1 cellular context compared by ENCODE assay signal in the genomic region with DNA sequence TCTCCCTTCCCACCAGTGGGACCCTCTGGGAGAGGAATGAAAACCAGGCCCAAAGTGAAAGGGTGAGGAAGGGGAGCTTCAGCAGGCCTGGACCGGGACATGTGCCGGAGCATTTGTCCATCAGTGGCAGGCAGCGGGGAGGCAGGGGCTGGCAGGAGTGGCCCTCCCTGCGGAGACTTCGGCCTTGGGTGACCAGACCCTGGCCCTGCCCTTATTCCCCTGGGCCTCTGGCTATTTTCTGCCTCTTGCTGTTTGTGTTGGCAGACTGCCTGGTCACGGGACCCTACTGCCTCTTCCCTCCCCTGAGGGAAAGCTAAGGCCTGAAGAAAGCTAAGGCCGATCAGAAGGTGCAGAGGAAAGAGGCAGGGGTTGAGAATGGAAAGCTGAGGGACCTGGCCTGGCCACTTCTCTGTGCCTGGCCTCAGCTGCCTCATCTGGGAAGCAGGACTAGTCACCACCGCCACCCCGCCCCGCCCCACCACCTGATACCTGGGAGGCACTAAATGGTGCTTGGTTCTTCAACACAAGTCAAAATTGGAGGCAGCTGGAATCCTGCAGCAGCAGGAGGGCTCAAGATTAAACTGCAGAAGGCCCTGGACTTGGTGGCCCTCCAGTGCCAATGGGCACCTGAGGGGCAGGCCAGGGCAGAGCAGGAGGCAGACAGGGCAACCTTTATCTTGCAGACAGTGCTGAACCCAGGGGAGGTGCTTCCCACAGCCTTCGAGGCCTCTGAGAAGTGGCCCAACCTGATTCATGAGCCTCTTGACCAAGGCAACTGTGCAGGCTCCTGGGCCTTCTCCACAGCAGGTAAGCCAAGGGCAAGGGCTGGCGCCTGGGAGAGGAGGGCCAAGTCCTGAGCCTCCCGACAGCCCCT.
A peak's percentile ranks its signal among the peaks of the same experiment; 100 is the strongest.
TF ChIP-seq lines count a peak whose summit lies in the region.

No MANE protein-coding gene starts in this region.

TF ChIP-seq in HepG2, 621 proteins besides CTCF, POLR2A, EP300 and RAD21 (continued from another document and continues in another):
- TF ChIP-seq, protein P1, sequence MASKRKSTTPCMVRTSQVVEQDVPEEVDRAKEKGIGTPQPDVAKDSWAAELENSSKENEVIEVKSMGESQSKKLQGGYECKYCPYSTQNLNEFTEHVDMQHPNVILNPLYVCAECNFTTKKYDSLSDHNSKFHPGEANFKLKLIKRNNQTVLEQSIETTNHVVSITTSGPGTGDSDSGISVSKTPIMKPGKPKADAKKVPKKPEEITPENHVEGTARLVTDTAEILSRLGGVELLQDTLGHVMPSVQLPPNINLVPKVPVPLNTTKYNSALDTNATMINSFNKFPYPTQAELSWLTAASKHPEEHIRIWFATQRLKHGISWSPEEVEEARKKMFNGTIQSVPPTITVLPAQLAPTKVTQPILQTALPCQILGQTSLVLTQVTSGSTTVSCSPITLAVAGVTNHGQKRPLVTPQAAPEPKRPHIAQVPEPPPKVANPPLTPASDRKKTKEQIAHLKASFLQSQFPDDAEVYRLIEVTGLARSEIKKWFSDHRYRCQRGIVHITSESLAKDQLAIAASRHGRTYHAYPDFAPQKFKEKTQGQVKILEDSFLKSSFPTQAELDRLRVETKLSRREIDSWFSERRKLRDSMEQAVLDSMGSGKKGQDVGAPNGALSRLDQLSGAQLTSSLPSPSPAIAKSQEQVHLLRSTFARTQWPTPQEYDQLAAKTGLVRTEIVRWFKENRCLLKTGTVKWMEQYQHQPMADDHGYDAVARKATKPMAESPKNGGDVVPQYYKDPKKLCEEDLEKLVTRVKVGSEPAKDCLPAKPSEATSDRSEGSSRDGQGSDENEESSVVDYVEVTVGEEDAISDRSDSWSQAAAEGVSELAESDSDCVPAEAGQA (IDR thresholded peaks at IDR 0.05; ENCODE audit: low read depth), result no peak
- TF ChIP-seq, protein P1 (CRISPR knock-in tag; IDR thresholded peaks at IDR 0.05; ENCODE audit: borderline replicate concordance), result no peak
- TF ChIP-seq, protein P2, sequence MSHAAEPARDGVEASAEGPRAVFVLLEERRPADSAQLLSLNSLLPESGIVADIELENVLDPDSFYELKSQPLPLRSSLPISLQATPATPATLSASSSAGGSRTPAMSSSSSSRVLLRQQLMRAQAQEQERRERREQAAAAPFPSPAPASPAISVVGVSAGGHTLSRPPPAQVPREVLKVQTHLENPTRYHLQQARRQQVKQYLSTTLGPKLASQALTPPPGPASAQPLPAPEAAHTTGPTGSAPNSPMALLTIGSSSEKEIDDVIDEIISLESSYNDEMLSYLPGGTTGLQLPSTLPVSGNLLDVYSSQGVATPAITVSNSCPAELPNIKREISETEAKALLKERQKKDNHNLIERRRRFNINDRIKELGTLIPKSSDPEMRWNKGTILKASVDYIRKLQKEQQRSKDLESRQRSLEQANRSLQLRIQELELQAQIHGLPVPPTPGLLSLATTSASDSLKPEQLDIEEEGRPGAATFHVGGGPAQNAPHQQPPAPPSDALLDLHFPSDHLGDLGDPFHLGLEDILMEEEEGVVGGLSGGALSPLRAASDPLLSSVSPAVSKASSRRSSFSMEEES (CRISPR knock-in tag; IDR thresholded peaks at IDR 0.05), result peak; percentile 89
- TF ChIP-seq, protein P3, sequence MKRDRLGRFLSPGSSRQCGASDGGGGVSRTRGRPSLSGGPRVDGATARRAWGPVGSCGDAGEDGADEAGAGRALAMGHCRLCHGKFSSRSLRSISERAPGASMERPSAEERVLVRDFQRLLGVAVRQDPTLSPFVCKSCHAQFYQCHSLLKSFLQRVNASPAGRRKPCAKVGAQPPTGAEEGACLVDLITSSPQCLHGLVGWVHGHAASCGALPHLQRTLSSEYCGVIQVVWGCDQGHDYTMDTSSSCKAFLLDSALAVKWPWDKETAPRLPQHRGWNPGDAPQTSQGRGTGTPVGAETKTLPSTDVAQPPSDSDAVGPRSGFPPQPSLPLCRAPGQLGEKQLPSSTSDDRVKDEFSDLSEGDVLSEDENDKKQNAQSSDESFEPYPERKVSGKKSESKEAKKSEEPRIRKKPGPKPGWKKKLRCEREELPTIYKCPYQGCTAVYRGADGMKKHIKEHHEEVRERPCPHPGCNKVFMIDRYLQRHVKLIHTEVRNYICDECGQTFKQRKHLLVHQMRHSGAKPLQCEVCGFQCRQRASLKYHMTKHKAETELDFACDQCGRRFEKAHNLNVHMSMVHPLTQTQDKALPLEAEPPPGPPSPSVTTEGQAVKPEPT (CRISPR knock-in tag; IDR thresholded peaks at IDR 0.05; ENCODE audit: low read depth), result no peak
- TF ChIP-seq JDP2 (CRISPR knock-in tag; IDR thresholded peaks at IDR 0.05; ENCODE audit: borderline replicate concordance) (no peak), ESRRA (CRISPR knock-in tag; IDR thresholded peaks at IDR 0.05; ENCODE audit: low read depth) (no peak), RBM22 (optimal IDR thresholded peaks at IDR 0.05; ENCODE audit: low read length) (no peak), CENPT (CRISPR knock-in tag; IDR thresholded peaks at IDR 0.05; ENCODE audit: low read depth) (no peak), IKZF4 (CRISPR knock-in tag; IDR thresholded peaks at IDR 0.05; ENCODE audit: borderline replicate concordance, low read depth, not compliant biosample characterization) (no peak), HDAC2 (CRISPR knock-in tag; IDR thresholded peaks at IDR 0.05) (0 out of 2 replicates have a peak, but pooled peaks have one; percentile 39), NCOA1 (CRISPR knock-in tag; IDR thresholded peaks at IDR 0.05) (no peak), ZNF737 (CRISPR knock-in tag; IDR thresholded peaks at IDR 0.05; ENCODE audit: borderline replicate concordance) (no peak), SETDB1 (CRISPR knock-in tag; IDR thresholded peaks at IDR 0.05; ENCODE audit: borderline replicate concordance) (no peak), NFATC3 (CRISPR knock-in tag; IDR thresholded peaks at IDR 0.05) (no peak), GFI1 (CRISPR knock-in tag; IDR thresholded peaks at IDR 0.05; ENCODE audit: borderline replicate concordance) (no peak), STAG1 (CRISPR knock-in tag; IDR thresholded peaks at IDR 0.05) (no peak), SIX1 (CRISPR knock-in tag; IDR thresholded peaks at IDR 0.05; ENCODE audit: borderline replicate concordance) (no peak), ZNF441 (CRISPR knock-in tag; IDR thresholded peaks at IDR 0.05; ENCODE audit: borderline replicate concordance) (no peak), FOXK2 (IDR thresholded peaks at IDR 0.05) (no peak), HNRNPL (IDR thresholded peaks at IDR 0.05; ENCODE audit: low read depth, low read length) (no peak)
- TF ChIP-seq, protein P4, sequence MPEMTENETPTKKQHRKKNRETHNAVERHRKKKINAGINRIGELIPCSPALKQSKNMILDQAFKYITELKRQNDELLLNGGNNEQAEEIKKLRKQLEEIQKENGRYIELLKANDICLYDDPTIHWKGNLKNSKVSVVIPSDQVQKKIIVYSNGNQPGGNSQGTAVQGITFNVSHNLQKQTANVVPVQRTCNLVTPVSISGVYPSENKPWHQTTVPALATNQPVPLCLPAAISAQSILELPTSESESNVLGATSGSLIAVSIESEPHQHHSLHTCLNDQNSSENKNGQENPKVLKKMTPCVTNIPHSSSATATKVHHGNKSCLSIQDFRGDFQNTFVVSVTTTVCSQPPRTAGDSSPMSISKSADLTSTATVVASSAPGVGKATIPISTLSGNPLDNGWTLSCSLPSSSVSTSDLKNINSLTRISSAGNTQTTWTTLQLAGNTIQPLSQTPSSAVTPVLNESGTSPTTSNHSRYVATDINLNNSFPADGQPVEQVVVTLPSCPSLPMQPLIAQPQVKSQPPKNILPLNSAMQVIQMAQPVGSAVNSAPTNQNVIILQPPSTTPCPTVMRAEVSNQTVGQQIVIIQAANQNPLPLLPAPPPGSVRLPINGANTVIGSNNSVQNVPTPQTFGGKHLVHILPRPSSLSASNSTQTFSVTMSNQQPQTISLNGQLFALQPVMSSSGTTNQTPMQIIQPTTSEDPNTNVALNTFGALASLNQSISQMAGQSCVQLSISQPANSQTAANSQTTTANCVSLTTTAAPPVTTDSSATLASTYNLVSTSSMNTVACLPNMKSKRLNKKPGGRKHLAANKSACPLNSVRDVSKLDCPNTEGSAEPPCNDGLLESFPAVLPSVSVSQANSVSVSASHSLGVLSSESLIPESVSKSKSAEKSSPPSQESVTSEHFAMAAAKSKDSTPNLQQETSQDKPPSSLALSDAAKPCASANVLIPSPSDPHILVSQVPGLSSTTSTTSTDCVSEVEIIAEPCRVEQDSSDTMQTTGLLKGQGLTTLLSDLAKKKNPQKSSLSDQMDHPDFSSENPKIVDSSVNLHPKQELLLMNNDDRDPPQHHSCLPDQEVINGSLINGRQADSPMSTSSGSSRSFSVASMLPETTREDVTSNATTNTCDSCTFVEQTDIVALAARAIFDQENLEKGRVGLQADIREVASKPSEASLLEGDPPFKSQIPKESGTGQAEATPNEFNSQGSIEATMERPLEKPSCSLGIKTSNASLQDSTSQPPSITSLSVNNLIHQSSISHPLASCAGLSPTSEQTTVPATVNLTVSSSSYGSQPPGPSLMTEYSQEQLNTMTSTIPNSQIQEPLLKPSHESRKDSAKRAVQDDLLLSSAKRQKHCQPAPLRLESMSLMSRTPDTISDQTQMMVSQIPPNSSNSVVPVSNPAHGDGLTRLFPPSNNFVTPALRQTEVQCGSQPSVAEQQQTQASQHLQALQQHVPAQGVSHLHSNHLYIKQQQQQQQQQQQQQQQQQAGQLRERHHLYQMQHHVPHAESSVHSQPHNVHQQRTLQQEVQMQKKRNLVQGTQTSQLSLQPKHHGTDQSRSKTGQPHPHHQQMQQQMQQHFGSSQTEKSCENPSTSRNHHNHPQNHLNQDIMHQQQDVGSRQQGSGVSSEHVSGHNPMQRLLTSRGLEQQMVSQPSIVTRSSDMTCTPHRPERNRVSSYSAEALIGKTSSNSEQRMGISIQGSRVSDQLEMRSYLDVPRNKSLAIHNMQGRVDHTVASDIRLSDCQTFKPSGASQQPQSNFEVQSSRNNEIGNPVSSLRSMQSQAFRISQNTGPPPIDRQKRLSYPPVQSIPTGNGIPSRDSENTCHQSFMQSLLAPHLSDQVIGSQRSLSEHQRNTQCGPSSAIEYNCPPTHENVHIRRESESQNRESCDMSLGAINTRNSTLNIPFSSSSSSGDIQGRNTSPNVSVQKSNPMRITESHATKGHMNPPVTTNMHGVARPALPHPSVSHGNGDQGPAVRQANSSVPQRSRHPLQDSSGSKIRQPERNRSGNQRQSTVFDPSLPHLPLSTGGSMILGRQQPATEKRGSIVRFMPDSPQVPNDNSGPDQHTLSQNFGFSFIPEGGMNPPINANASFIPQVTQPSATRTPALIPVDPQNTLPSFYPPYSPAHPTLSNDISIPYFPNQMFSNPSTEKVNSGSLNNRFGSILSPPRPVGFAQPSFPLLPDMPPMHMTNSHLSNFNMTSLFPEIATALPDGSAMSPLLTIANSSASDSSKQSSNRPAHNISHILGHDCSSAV (CRISPR knock-in tag; IDR thresholded peaks at IDR 0.05; ENCODE audit: borderline replicate concordance), result no peak
- TF ChIP-seq, protein P5, sequence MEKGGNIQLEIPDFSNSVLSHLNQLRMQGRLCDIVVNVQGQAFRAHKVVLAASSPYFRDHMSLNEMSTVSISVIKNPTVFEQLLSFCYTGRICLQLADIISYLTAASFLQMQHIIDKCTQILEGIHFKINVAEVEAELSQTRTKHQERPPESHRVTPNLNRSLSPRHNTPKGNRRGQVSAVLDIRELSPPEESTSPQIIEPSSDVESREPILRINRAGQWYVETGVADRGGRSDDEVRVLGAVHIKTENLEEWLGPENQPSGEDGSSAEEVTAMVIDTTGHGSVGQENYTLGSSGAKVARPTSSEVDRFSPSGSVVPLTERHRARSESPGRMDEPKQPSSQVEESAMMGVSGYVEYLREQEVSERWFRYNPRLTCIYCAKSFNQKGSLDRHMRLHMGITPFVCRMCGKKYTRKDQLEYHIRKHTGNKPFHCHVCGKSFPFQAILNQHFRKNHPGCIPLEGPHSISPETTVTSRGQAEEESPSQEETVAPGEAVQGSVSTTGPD (CRISPR knock-in tag; IDR thresholded peaks at IDR 0.05), result no peak
- TF ChIP-seq, protein P6, sequence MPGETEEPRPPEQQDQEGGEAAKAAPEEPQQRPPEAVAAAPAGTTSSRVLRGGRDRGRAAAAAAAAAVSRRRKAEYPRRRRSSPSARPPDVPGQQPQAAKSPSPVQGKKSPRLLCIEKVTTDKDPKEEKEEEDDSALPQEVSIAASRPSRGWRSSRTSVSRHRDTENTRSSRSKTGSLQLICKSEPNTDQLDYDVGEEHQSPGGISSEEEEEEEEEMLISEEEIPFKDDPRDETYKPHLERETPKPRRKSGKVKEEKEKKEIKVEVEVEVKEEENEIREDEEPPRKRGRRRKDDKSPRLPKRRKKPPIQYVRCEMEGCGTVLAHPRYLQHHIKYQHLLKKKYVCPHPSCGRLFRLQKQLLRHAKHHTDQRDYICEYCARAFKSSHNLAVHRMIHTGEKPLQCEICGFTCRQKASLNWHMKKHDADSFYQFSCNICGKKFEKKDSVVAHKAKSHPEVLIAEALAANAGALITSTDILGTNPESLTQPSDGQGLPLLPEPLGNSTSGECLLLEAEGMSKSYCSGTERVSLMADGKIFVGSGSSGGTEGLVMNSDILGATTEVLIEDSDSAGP (CRISPR knock-in tag; IDR thresholded peaks at IDR 0.05; ENCODE audit: borderline replicate concordance), result peak; percentile 38; the same call in 1 of the 2 replicates
- TF ChIP-seq, protein P7, sequence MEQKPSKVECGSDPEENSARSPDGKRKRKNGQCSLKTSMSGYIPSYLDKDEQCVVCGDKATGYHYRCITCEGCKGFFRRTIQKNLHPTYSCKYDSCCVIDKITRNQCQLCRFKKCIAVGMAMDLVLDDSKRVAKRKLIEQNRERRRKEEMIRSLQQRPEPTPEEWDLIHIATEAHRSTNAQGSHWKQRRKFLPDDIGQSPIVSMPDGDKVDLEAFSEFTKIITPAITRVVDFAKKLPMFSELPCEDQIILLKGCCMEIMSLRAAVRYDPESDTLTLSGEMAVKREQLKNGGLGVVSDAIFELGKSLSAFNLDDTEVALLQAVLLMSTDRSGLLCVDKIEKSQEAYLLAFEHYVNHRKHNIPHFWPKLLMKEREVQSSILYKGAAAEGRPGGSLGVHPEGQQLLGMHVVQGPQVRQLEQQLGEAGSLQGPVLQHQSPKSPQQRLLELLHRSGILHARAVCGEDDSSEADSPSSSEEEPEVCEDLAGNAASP (CRISPR knock-in tag; IDR thresholded peaks at IDR 0.05; ENCODE audit: borderline replicate concordance), result peak; percentile 71; the same call in 1 of the 2 replicates
